ENCODE assay signal across 12 cellular contexts in genomic region chr22:41830174-41830573, GRCh38. TPM values are rescaled to one million over a fixed set of nuclear protein-coding genes. Genes with fewer than 3 reads are reported as not detected.
A peak's percentile ranks its signal among the peaks of the same experiment; 100 is the strongest.
DNase-seq lines count a peak whose midpoint lies in the region; ATAC-seq, FAIRE-seq and TF ChIP-seq lines count a peak whose summit lies in the region.
"Had no signal": no experiment of that assay in that cellular context is flagged by ENCODE, and none has a peak within 500 bp of the region (broad histone marks: within the 10 kb centered on the region; RNA-seq: fewer than 3 reads in every experiment).

No MANE protein-coding gene starts in this region.

- ATAC-seq in gastroesophageal sphincter, result no peak
- ATAC-seq in HG02678 (IDR thresholded peaks at IDR 0.05; ENCODE audit: unreplicated experiment), result no peak
- ATAC-seq in GM21737 (IDR thresholded peaks at IDR 0.05; ENCODE audit: unreplicated experiment), result no peak
- ATAC-seq: left cardiac atrium had no signal

- no peak for TF ChIP-seq POLR2A in gastroesophageal sphincter (IDR thresholded peaks at IDR 0.05)

- no peak overlapping the region for H3K4me3 Mint-ChIP-seq in activated naive CD8-positive, alpha-beta T cell
- no peak overlapping the region for H3K4me3 Mint-ChIP-seq in activated naive CD8-positive, alpha-beta T cell treated with anti-CD3 and anti-CD28 coated beads for 36 hours
- peak overlapping the region in 2 of 4 donors; percentile 25 to 87 for H3K4me3 Mint-ChIP-seq in IgD-negative memory B cell
- no peak overlapping the region for H3K4me3 Mint-ChIP-seq in type B pancreatic cell

- FAIRE-seq in bronchial epithelial cell (lab: Jason Lieb, UNC), result peak; percentile 28
- FAIRE-seq: astrocyte had no signal

- peaks cover 0 to 47% (median 10%) of the 10 kb centered on the region in 3 donors for H3K4me1 ChIP-seq in gastroesophageal sphincter

- no peak for TF ChIP-seq EP300 in gastroesophageal sphincter (IDR thresholded peaks at IDR 0.05)

- DNase-seq in activated naive CD8-positive, alpha-beta T cell treated with anti-CD3 and anti-CD28 coated beads for 36 hours, result no peak
- DNase-seq in bronchial epithelial cell (ENCODE audit: low read depth), result no peak
- DNase-seq in type B pancreatic cell (ENCODE audit: extremely low spot score, unreplicated experiment), result no peak
- DNase-seq: left cardiac atrium, NCI-H2029 had no signal

- H3K9me3 ChIP-seq in gastroesophageal sphincter, result no peaks in the 10 kb centered on the region

- TF ChIP-seq CTCF in bronchial epithelial cell (IDR thresholded peaks at IDR 0.05; ENCODE audit: insufficient read depth, low read length, severe bottlenecking) (no peak), type B pancreatic cell (conservative IDR thresholded peaks at IDR 0.05) (no peak), gastroesophageal sphincter (IDR thresholded peaks at IDR 0.05) (no peak)

- H3K4me3 ChIP-seq in bronchial epithelial cell (ENCODE audit: low read depth, low read length) (no peak overlapping the region), gastroesophageal sphincter (no peak overlapping the region)

- no peaks in the 10 kb centered on the region for H3K27me3 Mint-ChIP-seq in activated naive CD8-positive, alpha-beta T cell
- H3K27me3 Mint-ChIP-seq in activated naive CD8-positive, alpha-beta T cell treated with anti-CD3 and anti-CD28 coated beads for 36 hours, result no peaks in the 10 kb centered on the region
- H3K27me3 Mint-ChIP-seq in IgD-negative memory B cell, result no peaks in the 10 kb centered on the region
- H3K27me3 Mint-ChIP-seq in type B pancreatic cell, result no peaks in the 10 kb centered on the region

- 100% methylated on average over 1 of the region's 3 CpGs; no CpG with 5 or more reads in 1 of the 2 donors for WGBS in gastroesophageal sphincter (ENCODE audit: low coverage in 1 of 2), 2 donors

- H3K36me3 Mint-ChIP-seq in activated naive CD8-positive, alpha-beta T cell, result peaks cover 2% of the 10 kb centered on the region
- H3K36me3 Mint-ChIP-seq in activated naive CD8-positive, alpha-beta T cell treated with anti-CD3 and anti-CD28 coated beads for 36 hours, result peaks cover 30% of the 10 kb centered on the region
- H3K36me3 Mint-ChIP-seq in IgD-negative memory B cell, result peaks cover 4% of the 10 kb centered on the region
- H3K36me3 Mint-ChIP-seq in type B pancreatic cell, result peaks cover 10% of the 10 kb centered on the region

- H3K27me3 ChIP-seq in bronchial epithelial cell (ENCODE audit: control insufficient read depth, insufficient read depth, low read length) (no peaks in the 10 kb centered on the region), gastroesophageal sphincter (no peaks in the 10 kb centered on the region)

- H3K9me3 Mint-ChIP-seq in activated naive CD8-positive, alpha-beta T cell (ENCODE audit: low read depth), result no peaks in the 10 kb centered on the region
- H3K9me3 Mint-ChIP-seq in activated naive CD8-positive, alpha-beta T cell treated with anti-CD3 and anti-CD28 coated beads for 36 hours, result peaks cover 5% of the 10 kb centered on the region
- H3K9me3 Mint-ChIP-seq in IgD-negative memory B cell, result no peaks in the 10 kb centered on the region
- H3K9me3 Mint-ChIP-seq in type B pancreatic cell, result no peaks in the 10 kb centered on the region

- H3K27ac ChIP-seq in gastroesophageal sphincter, result no peak overlapping the region
- H3K27ac ChIP-seq: KMS-11 had no signal

- H3K36me3 ChIP-seq in bronchial epithelial cell (ENCODE audit: control insufficient read depth, insufficient read depth, low read length) (peaks cover 2% of the 10 kb centered on the region), gastroesophageal sphincter (peaks cover 0 to 11% of the 10 kb centered on the region in 2 donors)

- peak overlapping the region; percentile 66 for H3K27ac Mint-ChIP-seq in activated naive CD8-positive, alpha-beta T cell
- H3K27ac Mint-ChIP-seq in activated naive CD8-positive, alpha-beta T cell treated with anti-CD3 and anti-CD28 coated beads for 36 hours, result no peak overlapping the region
- peak overlapping the region in 2 of 3 donors; percentile 93 to 97 for H3K27ac Mint-ChIP-seq in IgD-negative memory B cell
- H3K27ac Mint-ChIP-seq in type B pancreatic cell, result peak overlapping the region; percentile 48

- H3K4me1 Mint-ChIP-seq in activated naive CD8-positive, alpha-beta T cell (ENCODE audit: low read depth), result peaks cover 35% of the 10 kb centered on the region
- peaks cover 23% of the 10 kb centered on the region for H3K4me1 Mint-ChIP-seq in activated naive CD8-positive, alpha-beta T cell treated with anti-CD3 and anti-CD28 coated beads for 36 hours
- peaks cover 16 to 21% (median 17%) of the 10 kb centered on the region in 3 donors for H3K4me1 Mint-ChIP-seq in IgD-negative memory B cell
- peaks cover 34% of the 10 kb centered on the region for H3K4me1 Mint-ChIP-seq in type B pancreatic cell (ENCODE audit: unreplicated experiment)

RNA-seq across cellular contexts. Expression of gene SREBF2, which starts 2.7 kb away (rescaled TPM):
- 10 to 100 TPM; 68.1 to 74.8 TPM for total RNA-seq in activated naive CD8-positive, alpha-beta T cell treated with anti-CD3 and anti-CD28 coated beads for 36 hours
- 59.8 TPM for polyA plus RNA-seq in IgD-negative memory B cell
- 44.2 and 66.4 TPM in 2 replicates for total RNA-seq in bronchial epithelial cell
- 110 and 119 TPM in 2 replicates for total RNA-seq in type B pancreatic cell (ENCODE audit: low replicate concordance)
- 100 to 1,000 TPM in 1 of 4 donors, 10 to 100 TPM in 3; 39.7 to 101 (median 58.8) TPM for total RNA-seq in gastroesophageal sphincter

RNA-seq across cellular contexts. Expression of gene CCDC134, which starts 29.7 kb away (rescaled TPM):
- 10 to 100 TPM; 14.4 to 15.8 TPM for total RNA-seq in activated naive CD8-positive, alpha-beta T cell treated with anti-CD3 and anti-CD28 coated beads for 36 hours
- polyA plus RNA-seq in IgD-negative memory B cell, result 6.1 TPM
- total RNA-seq in bronchial epithelial cell (5.4 and 6.1 TPM in 2 replicates), type B pancreatic cell (ENCODE audit: low replicate concordance) (13.2 and 19.6 TPM in 2 replicates), gastroesophageal sphincter (1 to 10 TPM; 3.8 to 8.9 (median 5.4) TPM)
